In the genomic region with DNA sequence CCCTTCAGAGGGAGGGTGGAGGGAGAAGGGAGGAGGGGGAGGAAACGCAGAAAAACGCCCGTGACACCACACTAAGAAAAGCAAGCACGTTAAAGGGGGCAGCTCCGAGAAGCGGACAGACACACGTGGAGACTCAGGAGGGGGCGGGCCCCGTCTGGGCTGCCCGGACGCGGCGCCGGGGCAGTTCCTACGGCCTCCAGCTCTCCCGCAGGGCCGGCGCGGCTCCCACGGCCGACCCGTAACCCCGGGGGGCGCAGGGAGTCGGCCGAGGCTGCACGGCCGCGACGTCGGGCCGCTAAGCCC, we compare ENCODE assay signal across 8 cellular contexts. TPM values are rescaled to one million over a fixed set of nuclear protein-coding genes. Genes with fewer than 3 reads are reported as not detected.
A peak's percentile ranks its signal among the peaks of the same experiment; 100 is the strongest.
DNase-seq lines count a peak whose midpoint lies in the region; ATAC-seq and TF ChIP-seq lines count a peak whose summit lies in the region.

No MANE protein-coding gene starts in this region.

- peak overlapping the region; percentile 99 for H3K4me2 ChIP-seq in osteoblast (ENCODE audit: insufficient read depth, low read length)

- H3K27ac ChIP-seq in HUES64 (ENCODE audit: low read depth, low read length) (peak overlapping the region; percentile 56), osteoblast (ENCODE audit: low read depth, low read length) (peak overlapping the region; percentile 92)

- WGBS in HUES64: under 1% methylated on average over 32 of the region's 32 CpGs

- H3K9ac ChIP-seq in HUES64 (ENCODE audit: low read depth, low read length): peak overlapping the region; percentile 83

- H3K36me3 ChIP-seq in HUES64 (ENCODE audit: insufficient read depth, low read length) (peaks cover 34% of the 10 kb centered on the region), osteoblast (ENCODE audit: insufficient read depth, low read length) (peaks cover 18% of the 10 kb centered on the region)

- H3K27me3 ChIP-seq in HUES64 (ENCODE audit: insufficient read depth, low read length): no peaks in the 10 kb centered on the region
- no peaks in the 10 kb centered on the region for H3K27me3 ChIP-seq in osteoblast (ENCODE audit: insufficient read depth, low read length)

- DNase-seq in AG10803 (ENCODE audit: low read depth) (no peak), osteoblast (ENCODE audit: insufficient read length, low spot score, missing footprints) (peak; percentile 90), medulla oblongata (ENCODE audit: extremely low spot score) (no peak)
- peak; percentile 28 for DNase-seq in activated CD8-positive, alpha-beta memory T cell treated with anti-CD3 and anti-CD28 coated beads, Interleukin-2, amount 50 U/mL, for 24 hours (ENCODE audit: extremely low read depth)

- H2AFZ ChIP-seq in osteoblast (ENCODE audit: low read length): peak overlapping the region; percentile 96

- ATAC-seq in GM19463 (IDR thresholded peaks at IDR 0.05; ENCODE audit: unreplicated experiment) (peak; percentile 38), esophagus mucosa (peak; percentile 24), GM18519 (IDR thresholded peaks at IDR 0.05; ENCODE audit: low FRiP score, unreplicated experiment) (no peak)

- peak overlapping the region; percentile 86 for H3K4me3 ChIP-seq in AG10803 (ENCODE audit: low read length)
- peak overlapping the region; percentile 93 for H3K4me3 ChIP-seq in HUES64 (ENCODE audit: low read length)
- peak overlapping the region; percentile 96 for H3K4me3 ChIP-seq in osteoblast (ENCODE audit: insufficient read depth, low read length)

- H3K79me2 ChIP-seq in osteoblast (ENCODE audit: insufficient read depth, low read length): peaks cover 36% of the 10 kb centered on the region

- no peaks in the 10 kb centered on the region; the same call in 1 of the 2 replicates for H3K4me1 ChIP-seq in HUES64 (ENCODE audit: insufficient read depth, low read length)
- H3K4me1 ChIP-seq in osteoblast (ENCODE audit: insufficient read depth, low read length): peaks cover 13% of the 10 kb centered on the region

- H4K20me1 ChIP-seq in osteoblast (ENCODE audit: insufficient read depth, low read length): no peaks in the 10 kb centered on the region

- H3K9me3 ChIP-seq in HUES64 (ENCODE audit: insufficient read depth, low read depth, low read length): no peaks in the 10 kb centered on the region
- H3K9me3 ChIP-seq in osteoblast (ENCODE audit: low read depth, low read length): no peaks in the 10 kb centered on the region

- TF ChIP-seq CTCF in AG10803 (conservative IDR thresholded peaks at IDR 0.05; ENCODE audit: low read length): no peak
- TF ChIP-seq CTCF in osteoblast (IDR thresholded peaks at IDR 0.05; ENCODE audit: extremely low read depth, low read depth, low read length): no peak

RNA-seq across cellular contexts. Expression of a gene that starts 0.4 kb away (rescaled TPM):
- polyA plus RNA-seq in HUES64 (2013, experiment 1 of 2): 30.0 TPM
- polyA plus RNA-seq in HUES64 (2013, experiment 2 of 2): 25.1 TPM
- total RNA-seq in esophagus mucosa: 20.4 TPM
- total RNA-seq in osteoblast: 22.1 and 23.3 TPM in 2 replicates

Comparison
In these comparisons a context has a peak if more than half of its experiments do, and no peak if none do; other contexts are left out.
1. DNase-seq: peak in activated CD8-positive, alpha-beta memory T cell treated with anti-CD3 and anti-CD28 coated beads, Interleukin-2, amount 50 U/mL, for 24 hours (single experiment) and osteoblast (single experiment); none in AG10803 (single experiment) and medulla oblongata (single experiment).
2. Peak in every context shown above with its lines, with median percentiles within 50 percentile points of each other: H3K4me3 ChIP-seq.